2 cellular contexts compared by ENCODE assay signal in the genomic region with DNA sequence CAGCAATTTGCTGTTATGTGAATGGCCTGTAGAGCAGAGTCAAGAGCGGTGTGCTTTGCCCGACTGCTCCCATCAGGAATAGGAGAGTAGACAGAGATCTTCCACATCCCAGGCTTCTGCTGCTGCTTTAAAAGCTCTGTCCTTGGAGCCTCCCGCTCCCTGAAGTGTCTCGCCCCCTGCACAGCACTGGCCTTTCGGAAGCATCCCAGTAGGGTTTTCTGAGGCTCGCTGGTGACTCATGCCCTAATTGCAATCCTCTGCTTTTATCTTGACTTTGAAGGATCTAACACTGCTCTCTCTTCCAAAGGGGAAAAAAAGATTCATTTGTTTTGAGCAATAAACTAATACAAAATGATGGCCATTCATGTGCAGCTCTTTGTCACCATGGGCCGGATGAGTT.
TF ChIP-seq lines count a peak whose summit lies in the region.

No MANE protein-coding gene starts in this region.

TF ChIP-seq in GM12891, 5 proteins besides CTCF, POLR2A, EP300 and RAD21 (continued from another document):
- no peak for TF ChIP-seq PAX5 (IDR thresholded peaks at IDR 0.05; ENCODE audit: insufficient read depth, low read length, severe bottlenecking)

TF ChIP-seq in SK-N-SH, 30 proteins besides CTCF, POLR2A, EP300 and RAD21:
- TF ChIP-seq, protein P1, sequence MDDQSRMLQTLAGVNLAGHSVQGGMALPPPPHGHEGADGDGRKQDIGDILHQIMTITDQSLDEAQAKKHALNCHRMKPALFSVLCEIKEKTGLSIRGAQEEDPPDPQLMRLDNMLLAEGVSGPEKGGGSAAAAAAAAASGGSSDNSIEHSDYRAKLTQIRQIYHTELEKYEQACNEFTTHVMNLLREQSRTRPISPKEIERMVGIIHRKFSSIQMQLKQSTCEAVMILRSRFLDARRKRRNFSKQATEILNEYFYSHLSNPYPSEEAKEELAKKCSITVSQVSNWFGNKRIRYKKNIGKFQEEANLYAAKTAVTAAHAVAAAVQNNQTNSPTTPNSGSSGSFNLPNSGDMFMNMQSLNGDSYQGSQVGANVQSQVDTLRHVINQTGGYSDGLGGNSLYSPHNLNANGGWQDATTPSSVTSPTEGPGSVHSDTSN (IDR thresholded peaks at IDR 0.05), result no peak
- TF ChIP-seq RCOR1 (IDR thresholded peaks at IDR 0.05; ENCODE audit: low read length), result no peak
- TF ChIP-seq, protein P2, sequence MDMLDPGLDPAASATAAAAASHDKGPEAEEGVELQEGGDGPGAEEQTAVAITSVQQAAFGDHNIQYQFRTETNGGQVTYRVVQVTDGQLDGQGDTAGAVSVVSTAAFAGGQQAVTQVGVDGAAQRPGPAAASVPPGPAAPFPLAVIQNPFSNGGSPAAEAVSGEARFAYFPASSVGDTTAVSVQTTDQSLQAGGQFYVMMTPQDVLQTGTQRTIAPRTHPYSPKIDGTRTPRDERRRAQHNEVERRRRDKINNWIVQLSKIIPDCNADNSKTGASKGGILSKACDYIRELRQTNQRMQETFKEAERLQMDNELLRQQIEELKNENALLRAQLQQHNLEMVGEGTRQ (IDR thresholded peaks at IDR 0.05; ENCODE audit: borderline replicate concordance, low read depth, low read length), result no peak
- no peak for TF ChIP-seq CHD2 (IDR thresholded peaks at IDR 0.05; ENCODE audit: low read length, partially characterized antibody)
- TF ChIP-seq NFIC (IDR thresholded peaks at IDR 0.05; ENCODE audit: borderline replicate concordance), result no peak
- no peak for TF ChIP-seq SMC3 (IDR thresholded peaks at IDR 0.05; ENCODE audit: low read depth, low read length)
- TF ChIP-seq YY1 (IDR thresholded peaks at IDR 0.05; ENCODE audit: low read depth), result no peak
- TF ChIP-seq NRF1 (IDR thresholded peaks at IDR 0.05; ENCODE audit: low read depth, low read length), result no peak
- no peak for TF ChIP-seq MXI1 (IDR thresholded peaks at IDR 0.05; ENCODE audit: low read depth, low read length)
- TF ChIP-seq GABPA (IDR thresholded peaks at IDR 0.05; ENCODE audit: low read depth), result no peak
- TF ChIP-seq ELF1 (IDR thresholded peaks at IDR 0.05), result no peak
- TF ChIP-seq SIN3A (IDR thresholded peaks at IDR 0.05; ENCODE audit: borderline replicate concordance, low read depth, low read length), result no peak
- TF ChIP-seq RXRA (IDR thresholded peaks at IDR 0.05; ENCODE audit: borderline replicate concordance, low read depth), result no peak
TF ChIP-seq in SK-N-SH: peak in this region for 0.
